ENCODE assay signal across 31 cellular contexts in genomic region chr14:51625170-51625569, GRCh38.
"Had no signal": no experiment of that assay in that cellular context is flagged by ENCODE, and none has a peak within 500 bp of the region (broad histone marks: within the 10 kb centered on the region; RNA-seq: fewer than 3 reads in every experiment).

No MANE protein-coding gene starts in this region.

- H3K4me3 ChIP-seq: hepatocyte, left lung, lung, mucosa of descending colon, pancreas, prostate gland, skin epidermis, stomach, testis, thyroid gland, transverse colon, upper lobe of left lung, vagina had no signal

- H3K79me2 ChIP-seq: hepatocyte had no signal

- H3K9me3 ChIP-seq: left lung, mucosa of descending colon, pancreas, prostate gland, stomach, testis, thyroid gland, transverse colon, upper lobe of left lung, vagina had no signal

- H3K27ac ChIP-seq: hepatocyte, left lung, pancreas, prostate gland, skin epidermis, stomach, thyroid gland, transverse colon, upper lobe of left lung, vagina had no signal

- H3K4me2 ChIP-seq: hepatocyte had no signal

- H3K4me1 ChIP-seq: left lung, pancreas, prostate gland, thyroid gland, transverse colon, upper lobe of left lung, vagina had no signal

- DNase-seq: kidney; left colon; left lung; mesendoderm; midbrain; mucosa of descending colon; naive thymus-derived CD4-positive, alpha-beta T cell; nucleus accumbens; pancreas; posterior cingulate gyrus; retina; right cardiac atrium; stimulated activated CD4-positive, alpha-beta T cell treated with anti-CD3 and anti-CD28 coated beads, Interleukin-12 subunit alpha, Interleukin-12 subunit beta, amount 100 ng/mL, for 4 hours; stimulated activated CD4-positive, alpha-beta T cell treated with anti-CD3 and anti-CD28 coated beads, Interleukin-15, amount 100 ng/mL, for 24 hours; stimulated activated CD4-positive, alpha-beta T cell treated with anti-CD3 and anti-CD28 coated beads, Interleukin-2, amount 100 ng/mL, for 24 hours; stimulated activated CD4-positive, alpha-beta T cell treated with anti-CD3 and anti-CD28 coated beads, Interleukin-4, amount 100 ng/mL, for 1 hour; stimulated activated naive B cell treated with anti-CD40 and anti-IgM and Interleukin-4, amounts not matched to agents 10 μg/mL and 1 μg/mL and 100 μg/mL, for 72 hours; stimulated activated naive CD8-positive, alpha-beta T cell treated with anti-CD3 and anti-CD28 coated beads, Interleukin-15, Interleukin-2, amounts not matched to agents 100 U/mL and 50 U/mL, for 24 hours; stomach; testis; thyroid gland; transverse colon; upper lobe of left lung had no signal

- H3K36me3 Mint-ChIP-seq: naive thymus-derived CD4-positive, alpha-beta T cell; natural killer cell treated with Interleukin-12 subunit alpha and Interleukin-12 subunit beta and Interleukin-15 and Interleukin-18, amount 100 ng/mL, for 72 hours; stimulated activated naive B cell treated with anti-CD40 and anti-IgM and Interleukin-4, amounts not matched to agents 10 μg/mL and 1 μg/mL and 100 μg/mL, for 72 hours had no signal

- H3K27ac Mint-ChIP-seq: naive thymus-derived CD4-positive, alpha-beta T cell; natural killer cell treated with Interleukin-12 subunit alpha and Interleukin-12 subunit beta and Interleukin-15 and Interleukin-18, amount 100 ng/mL, for 72 hours; stimulated activated naive B cell treated with anti-CD40 and anti-IgM and Interleukin-4, amounts not matched to agents 10 μg/mL and 1 μg/mL and 100 μg/mL, for 72 hours had no signal

- ATAC-seq: left colon; left lung; mucosa of descending colon; naive thymus-derived CD4-positive, alpha-beta T cell; natural killer cell treated with Interleukin-12 subunit alpha and Interleukin-12 subunit beta and Interleukin-15 and Interleukin-18, amount 100 ng/mL, for 72 hours; pancreas; right cardiac atrium; sciatic nerve; stimulated activated naive B cell treated with anti-CD40 and anti-IgM and Interleukin-4, amounts not matched to agents 10 μg/mL and 1 μg/mL and 100 μg/mL, for 72 hours; stimulated activated naive CD8-positive, alpha-beta T cell treated with anti-CD3 and anti-CD28 coated beads, Interleukin-15, Interleukin-2, amounts not matched to agents 100 U/mL and 50 U/mL, for 24 hours had no signal

- H3K4me3 Mint-ChIP-seq: naive thymus-derived CD4-positive, alpha-beta T cell; natural killer cell treated with Interleukin-12 subunit alpha and Interleukin-12 subunit beta and Interleukin-15 and Interleukin-18, amount 100 ng/mL, for 72 hours; stimulated activated naive B cell treated with anti-CD40 and anti-IgM and Interleukin-4, amounts not matched to agents 10 μg/mL and 1 μg/mL and 100 μg/mL, for 72 hours had no signal

- FAIRE-seq: islet of Langerhans, kidney, pancreas had no signal

- H3K36me3 ChIP-seq: left lung, pancreas, prostate gland, stomach, thyroid gland, transverse colon, upper lobe of left lung, vagina had no signal

- H3K27me3 ChIP-seq: hepatocyte, left lung, pancreas, stomach, testis, thyroid gland, transverse colon, upper lobe of left lung, vagina had no signal

- H2AFZ ChIP-seq: hepatocyte had no signal
